In the genomic region with DNA sequence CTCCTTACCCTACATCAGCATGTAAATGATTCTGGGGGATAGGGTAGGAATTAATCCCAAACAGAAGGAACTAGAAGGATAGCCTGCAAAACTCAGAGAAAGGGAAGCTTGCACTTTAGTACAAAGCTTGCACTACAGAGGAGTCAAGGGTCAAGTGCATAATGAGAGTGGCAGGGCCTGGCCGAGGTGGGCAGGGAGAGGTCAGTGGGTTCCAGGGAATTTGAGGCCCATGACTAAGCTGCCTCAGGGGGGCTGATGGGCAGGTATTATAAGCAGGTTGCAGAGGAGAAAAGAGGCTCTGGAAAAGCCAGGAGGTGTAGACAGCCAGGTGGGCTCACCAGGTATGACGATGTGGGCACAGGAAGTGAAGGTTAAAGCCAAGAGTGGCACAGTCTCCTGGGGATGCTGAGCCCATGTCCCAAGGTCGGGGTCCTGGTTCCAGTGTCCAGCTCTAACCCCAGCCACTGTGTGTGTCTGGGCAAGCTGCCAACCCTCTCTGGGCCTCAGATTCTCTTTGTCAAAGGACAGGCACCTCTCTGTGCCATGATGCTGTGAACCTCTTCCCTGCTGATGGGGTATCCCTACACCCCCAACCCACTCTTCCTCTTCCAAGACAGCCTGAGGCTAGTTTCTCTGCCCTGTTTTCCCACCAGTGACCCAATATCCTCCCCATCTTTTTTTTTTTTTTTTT, we compare ENCODE assay signal across 22 cellular contexts. TPM values are rescaled to one million over a fixed set of nuclear protein-coding genes. Genes with fewer than 3 reads are reported as not detected.
A peak's percentile ranks its signal among the peaks of the same experiment; 100 is the strongest.
DNase-seq lines count a peak whose midpoint lies in the region; ATAC-seq and TF ChIP-seq lines count a peak whose summit lies in the region.
"Had no signal": no experiment of that assay in that cellular context is flagged by ENCODE, and none has a peak within 500 bp of the region (broad histone marks: within the 10 kb centered on the region; RNA-seq: fewer than 3 reads in every experiment).

No MANE protein-coding gene starts in this region.

- no peak overlapping the region for H3K4me3 Mint-ChIP-seq in progenitor cell of endocrine pancreas (ENCODE audit: low read depth)
- H3K4me3 Mint-ChIP-seq: CD4-positive, alpha-beta memory T cell; IgD-negative memory B cell had no signal

- POLR2A ChIA-PET in IMR-90 (lab: Charles Lee; ENCODE audit: unreplicated experiment), result no interaction called here

- no peak overlapping the region for H3K56ac ChIP-seq in IMR-90 (ENCODE audit: extremely low read depth, insufficient read depth, low read length)

- H4K20me1 ChIP-seq in IMR-90 (ENCODE audit: insufficient read depth, low read length), result 0 out of 2 replicates have a peak, but pooled peaks cover 3% of the 10 kb centered on the region
- H4K20me1 ChIP-seq: BLaER1 treated with 17β-estradiol and CSF1 and Interleukin-3, amounts not matched to agents 10 nM and 100 nM had no signal

- H3K14ac ChIP-seq in IMR-90 (replicated peaks; ENCODE audit: low read depth, low read length), result peak overlapping the region; percentile 65

- no peak for TF ChIP-seq POLR2A in IMR-90 (IDR thresholded peaks at IDR 0.05; ENCODE audit: low read depth, low read length)
- no peak for TF ChIP-seq POLR2A in esophagus muscularis mucosa (IDR thresholded peaks at IDR 0.05; ENCODE audit: low read depth)

- TF ChIP-seq CTCF in IMR-90 (conservative IDR thresholded peaks at IDR 0.05; ENCODE audit: low read depth, low read length) (no peak), esophagus muscularis mucosa (IDR thresholded peaks at IDR 0.05) (no peak), progenitor cell of endocrine pancreas (IDR thresholded peaks at IDR 0.05; ENCODE audit: unreplicated experiment) (no peak), GM20000 (IDR thresholded peaks at IDR 0.05; ENCODE audit: extremely low read depth, missing control alignments) (no peak)

- H3K27ac ChIP-seq in IMR-90 (ENCODE audit: insufficient read depth, low read length), result no peak overlapping the region
- H3K27ac ChIP-seq in esophagus muscularis mucosa (replicated peaks in 1 of 4), result peak overlapping the region; percentile 64 to 78 (median 76)
- H3K27ac ChIP-seq: BLaER1 treated with 17β-estradiol and CSF1 and Interleukin-3, amounts not matched to agents 10 nM and 100 nM had no signal

- peaks cover 2% of the 10 kb centered on the region for H3K9me3 ChIP-seq in IMR-90 (ENCODE audit: control insufficient read depth, insufficient read depth, low read length)
- peaks cover 0 to 11% (median 4%) of the 10 kb centered on the region in 4 donors for H3K9me3 ChIP-seq in esophagus muscularis mucosa

- H3K4me1 Mint-ChIP-seq in progenitor cell of endocrine pancreas (ENCODE audit: low read depth), result no peaks in the 10 kb centered on the region
- H3K4me1 Mint-ChIP-seq: CD4-positive, alpha-beta memory T cell; IgD-negative memory B cell had no signal

- H3K18ac ChIP-seq in IMR-90 (ENCODE audit: low read depth, low read length), result no peak overlapping the region

- no peak overlapping the region for H4K5ac ChIP-seq in IMR-90 (ENCODE audit: low read depth, low read length)

- no TSS peak for BruUV-seq in IMR-90 (replicated peaks; lab: Mats Ljungman, UMichigan)

- peaks cover 14% of the 10 kb centered on the region for H3K9me1 ChIP-seq in IMR-90 (ENCODE audit: insufficient read depth, low read length)

- H3K4ac ChIP-seq in IMR-90 (ENCODE audit: low read depth, low read length), result peak overlapping the region; percentile 57

- H3K23ac ChIP-seq in IMR-90 (ENCODE audit: low read depth, low read length), result no peak overlapping the region

- H3K4me3 ChIP-seq in IMR-90 (ENCODE audit: insufficient read depth, low read depth, low read length), result no peak overlapping the region
- no peak overlapping the region for H3K4me3 ChIP-seq in esophagus muscularis mucosa
- H3K4me3 ChIP-seq: BLaER1 treated with 17β-estradiol and CSF1 and Interleukin-3, amounts not matched to agents 10 nM and 100 nM had no signal

- H2BK15ac ChIP-seq in IMR-90 (ENCODE audit: low read depth, low read length), result peak overlapping the region; percentile 19; the same call in 2 of the 3 replicates

- H3K27ac Mint-ChIP-seq in progenitor cell of endocrine pancreas, result peak overlapping the region; percentile 69
- H3K27ac Mint-ChIP-seq: CD4-positive, alpha-beta memory T cell; IgD-negative memory B cell had no signal

- TF ChIP-seq RAD21 in IMR-90 (IDR thresholded peaks at IDR 0.05; ENCODE audit: low read length), result no peak

- TF ChIP-seq EP300 in esophagus muscularis mucosa (IDR thresholded peaks at IDR 0.05), result no peak

- peak overlapping the region; percentile 57; the same call in 1 of the 2 replicates for H2BK20ac ChIP-seq in IMR-90 (ENCODE audit: low read depth, low read length)

- H2AK5ac ChIP-seq in IMR-90 (ENCODE audit: low read depth, low read length), result peak overlapping the region; percentile 81

- ATAC-seq in IMR-90 (ENCODE audit: low read depth) (no peak), GM21576 (IDR thresholded peaks at IDR 0.05; ENCODE audit: unreplicated experiment) (no peak)
- ATAC-seq: Right ventricle myocardium inferior had no signal

- no peak overlapping the region for H3K4me2 ChIP-seq in IMR-90 (ENCODE audit: low read depth, low read length)
- H3K4me2 ChIP-seq: BLaER1 treated with 17β-estradiol and CSF1 and Interleukin-3, amounts not matched to agents 10 nM and 100 nM had no signal

- dilution Hi-C loops in IMR-90 (cut with HindIII; ENCODE audit: low sequenced_read_pairs, unreplicated experiment), result no loop called here

- H2AK9ac ChIP-seq in IMR-90 (replicated peaks; ENCODE audit: low read depth, low read length, poor library complexity), result no peak overlapping the region

- no peak overlapping the region for H3K9ac ChIP-seq in IMR-90 (ENCODE audit: low read depth, low read length)
- H3K9ac ChIP-seq: BLaER1 treated with 17β-estradiol and CSF1 and Interleukin-3, amounts not matched to agents 10 nM and 100 nM had no signal

- CTCF ChIA-PET in IMR-90 (lab: Yijun Ruan, JAX), result interaction anchor here (0.7 to 1.9 kb wide), 3 partner anchors 31 to 215 kb away, joined by 3 to 5 read pairs (median 5); no protein-coding TSS in a partner anchor

- H3K27me3 Mint-ChIP-seq in progenitor cell of endocrine pancreas, result no peaks in the 10 kb centered on the region

- no peak overlapping the region for H2BK5ac ChIP-seq in IMR-90 (ENCODE audit: low read depth, low read length, poor library complexity, severe bottlenecking)

- WGBS in IMR-90 (ENCODE audit: extremely low coverage in 2 of 2, insufficient read length in 1 of 2), 2 experiments, result 79% methylated on average over 3 of the region's 3 CpGs; no CpG with 5 or more reads in 1 of the 2 experiments
- WGBS in esophagus muscularis mucosa, result 58% methylated on average over 3 of the region's 3 CpGs

- no peak overlapping the region for H2AFZ ChIP-seq in IMR-90 (replicated peaks; ENCODE audit: low read length, poor library complexity)

- H3K4me1 ChIP-seq in IMR-90 (ENCODE audit: control insufficient read depth, insufficient read depth, low read length) (peaks cover 28% of the 10 kb centered on the region), esophagus muscularis mucosa (peaks cover 11 to 95% (median 72%) of the 10 kb centered on the region in 4 donors)

- peaks cover 18% of the 10 kb centered on the region for H3K9me3 Mint-ChIP-seq in progenitor cell of endocrine pancreas (ENCODE audit: low read depth)

- H4K91ac ChIP-seq in IMR-90 (ENCODE audit: insufficient read depth, low read depth, low read length), result peak overlapping the region; percentile 32

- H3K36me3 Mint-ChIP-seq in progenitor cell of endocrine pancreas (ENCODE audit: insufficient read depth), result no peaks in the 10 kb centered on the region
- H3K36me3 Mint-ChIP-seq: CD4-positive, alpha-beta memory T cell had no signal

- in situ Hi-C loops in IMR-90 (cut with MboI; ENCODE audit: low sequenced_read_pairs), result no loop called here

- peak overlapping the region in 1 of 2 experiments; percentile 33; a peak in 1 of 4 replicates for H4K8ac ChIP-seq in IMR-90 (ENCODE audit: low read depth in 2 of 2, low read length in 2 of 2)

- H3K36me3 ChIP-seq in IMR-90 (ENCODE audit: control insufficient read depth, insufficient read depth, low read length), result no peaks in the 10 kb centered on the region
- H3K36me3 ChIP-seq in esophagus muscularis mucosa, result no peaks in the 10 kb centered on the region
- H3K36me3 ChIP-seq: BLaER1 treated with 17β-estradiol and CSF1 and Interleukin-3, amounts not matched to agents 10 nM and 100 nM had no signal

- H3K27me3 ChIP-seq in IMR-90 (ENCODE audit: control insufficient read depth, insufficient read depth, low read length), result no peaks in the 10 kb centered on the region
- H3K27me3 ChIP-seq in esophagus muscularis mucosa, result no peaks in the 10 kb centered on the region
- H3K27me3 ChIP-seq: BLaER1 treated with 17β-estradiol and CSF1 and Interleukin-3, amounts not matched to agents 10 nM and 100 nM had no signal

- peak; percentile 19 for DNase-seq in EL
- DNase-seq in IMR-90, result no peak
- no peak for DNase-seq in esophagus muscularis mucosa (ENCODE audit: extremely low spot score)
- no peak for DNase-seq in progenitor cell of endocrine pancreas (ENCODE audit: low spot score, unreplicated experiment)
- no peak for DNase-seq in GDM1 (lab: John Stamatoyannopoulos, UW)
- DNase-seq in GM20000 (ENCODE audit: low spot score), result no peak
- DNase-seq: CD4-positive, alpha-beta memory T cell; DND-41; MV-4-11; NCI-H1105 treated with DMSO at 0.1 percent for 48 hours; NCI-H1694 treated with DMSO at 0.1 percent for 48 hours; NCI-H2081 treated with DMSO at 0.1 percent for 48 hours; NCI-H2171 treated with DMSO at 0.1 percent for 48 hours; NCI-H524 treated with DMSO at 0.1 percent for 48 hours; NCI-H82; OCI-M1 had no signal

- H3K79me1 ChIP-seq in IMR-90 (ENCODE audit: low read depth in 1 of 2, low read length in 2 of 2), result no peaks in the 10 kb centered on the region; a peak in 1 of 4 replicates

- intact Hi-C loops in IMR-90 (cut with micrococcal nuclease) (no loop called here), esophagus muscularis mucosa (cut with DNase I) (no loop called here)

- peak overlapping the region; percentile 44 for H2BK120ac ChIP-seq in IMR-90 (ENCODE audit: low read depth, low read length)

TF ChIP-seq in IMR-90, 13 proteins besides CTCF, POLR2A, EP300 and RAD21 (continues in another document):
- TF ChIP-seq RFX5 (IDR thresholded peaks at IDR 0.05; ENCODE audit: low read depth, low read length), result no peak
- no peak for TF ChIP-seq RCOR1 (IDR thresholded peaks at IDR 0.05; ENCODE audit: insufficient replicate concordance, low read length)
- TF ChIP-seq, protein P1, sequence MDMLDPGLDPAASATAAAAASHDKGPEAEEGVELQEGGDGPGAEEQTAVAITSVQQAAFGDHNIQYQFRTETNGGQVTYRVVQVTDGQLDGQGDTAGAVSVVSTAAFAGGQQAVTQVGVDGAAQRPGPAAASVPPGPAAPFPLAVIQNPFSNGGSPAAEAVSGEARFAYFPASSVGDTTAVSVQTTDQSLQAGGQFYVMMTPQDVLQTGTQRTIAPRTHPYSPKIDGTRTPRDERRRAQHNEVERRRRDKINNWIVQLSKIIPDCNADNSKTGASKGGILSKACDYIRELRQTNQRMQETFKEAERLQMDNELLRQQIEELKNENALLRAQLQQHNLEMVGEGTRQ (IDR thresholded peaks at IDR 0.05; ENCODE audit: low read depth, low read length), result no peak

RNA-seq across cellular contexts. Expression of a gene that starts 32.0 kb away (rescaled TPM):
- total RNA-seq in IMR-90 (2012; rRNA removed), result 1.9 and 2.2 TPM in 2 replicates
- polyA plus RNA-seq in IMR-90 (2012; rRNA removed), result 14.3 and 15.3 TPM in 2 replicates
- polyA plus RNA-seq in IMR-90 (2012; cell fraction: cytosol; rRNA removed), result 9.6 and 12.3 TPM in 2 replicates
- polyA plus RNA-seq in IMR-90 (2012; cell fraction: nucleus; rRNA removed; ENCODE audit: low replicate concordance), result 5.9 and 15.2 TPM in 2 replicates
- total RNA-seq in esophagus muscularis mucosa, result 100 to 1,000 TPM; 337 to 646 (median 447) TPM
- total RNA-seq in progenitor cell of endocrine pancreas, result 0.26 and 0.33 TPM in 2 replicates
- total RNA-seq: CD4-positive, alpha-beta memory T cell; H4; SK-MEL-5 had no signal
- polyA plus RNA-seq: CD4-positive, alpha-beta memory T cell; IgD-negative memory B cell had no signal

Comparison
In these comparisons a context has a peak if more than half of its experiments do, and no peak if none do; other contexts are left out.
1. RNA of a gene that starts 32.0 kb away (total RNA-seq): 337 to 646 TPM in esophagus muscularis mucosa; 1.9 to 2.2 TPM in IMR-90 and 0.26 to 0.33 TPM in progenitor cell of endocrine pancreas; every median in the first group is over 100 times any median in the second.